ENCODE assay signal across 30 cellular contexts in genomic region chr7:122182081-122182480, GRCh38.
"Had no signal": no experiment of that assay in that cellular context is flagged by ENCODE, and none has a peak within 500 bp of the region (broad histone marks: within the 10 kb centered on the region; RNA-seq: fewer than 3 reads in every experiment).

No MANE protein-coding gene starts in this region.

- H3K4me3 ChIP-seq: MG63, SJCRH30, SK-N-MC had no signal

- H3K27ac ChIP-seq: SJCRH30, SK-N-MC had no signal

- ATAC-seq: activated CD4-positive, alpha-beta T cell treated with anti-CD3 and anti-CD28 coated beads for 36 hours; activated CD4-positive, CD25-positive, alpha-beta regulatory T cell treated with anti-CD3 and anti-CD28 coated beads, Interleukin-2, amount 50 U/mL, for 24 hours; activated naive CD8-positive, alpha-beta T cell treated with anti-CD3 and anti-CD28 coated beads, Interleukin-2, amount 50 U/mL, for 24 hours; activated T-cell treated with anti-CD3 and anti-CD28 coated beads, Interleukin-2, amount 50 U/mL, for 4 hours; Panc1 had no signal

- H3K4me1 ChIP-seq: SJCRH30 had no signal

- DNase-seq: activated CD4-positive, alpha-beta T cell treated with anti-CD3 and anti-CD28 coated beads for 36 hours; activated CD4-positive, alpha-beta T cell treated with anti-CD3 and anti-CD28 coated beads, Interleukin-2, amount 10 ng/mL, durations not matched to agents 7 days and 5 days; activated CD4-positive, alpha-beta T cell treated with anti-CD3 and anti-CD28 coated beads, Interleukin-2, amount 50 U/mL, for 48 hours; activated CD8-positive, alpha-beta memory T cell treated with anti-CD3 and anti-CD28 coated beads, Interleukin-2, amount 50 U/mL, for 4 hours; activated gamma-delta T cell treated with Interleukin-2 at 50 U/mL for 16 hours; activated naive CD4-positive, alpha-beta T cell treated with anti-CD3 and anti-CD28 coated beads, Interleukin-2, amount 10 ng/mL, durations not matched to agents 7 days and 5 days; activated naive CD8-positive, alpha-beta T cell treated with anti-CD3 and anti-CD28 coated beads, Interleukin-2, amount 50 U/mL, for 24 hours; activated T-cell treated with anti-CD3 and anti-CD28 coated beads for 4 hours; activated T-cell treated with anti-CD3 and anti-CD28 coated beads, Interleukin-2, amount 50 U/mL, for 4 hours; anterior cingulate cortex; central memory CD4-positive, alpha-beta T cell; Kasumi-1; KG1; MG63; MV-4-11; NCI-H1092; NCI-H1436 treated with DMSO at 0.1 percent for 48 hours; NCI-H1694 treated with DMSO at 0.1 percent for 48 hours; NCI-H2029; NCI-H226; NCI-H446 treated with DMSO at 0.1 percent for 48 hours; NCI-H524; NCI-H69; NCI-H82; SHP77; SJCRH30; T1000 had no signal

- H3K36me3 ChIP-seq: MG63, SJCRH30 had no signal

- H3K9me3 ChIP-seq: MG63, SJCRH30 had no signal

- H3K27me3 ChIP-seq: MG63, SJCRH30 had no signal
